ENCODE assay signal across 8 cellular contexts in the genomic region with DNA sequence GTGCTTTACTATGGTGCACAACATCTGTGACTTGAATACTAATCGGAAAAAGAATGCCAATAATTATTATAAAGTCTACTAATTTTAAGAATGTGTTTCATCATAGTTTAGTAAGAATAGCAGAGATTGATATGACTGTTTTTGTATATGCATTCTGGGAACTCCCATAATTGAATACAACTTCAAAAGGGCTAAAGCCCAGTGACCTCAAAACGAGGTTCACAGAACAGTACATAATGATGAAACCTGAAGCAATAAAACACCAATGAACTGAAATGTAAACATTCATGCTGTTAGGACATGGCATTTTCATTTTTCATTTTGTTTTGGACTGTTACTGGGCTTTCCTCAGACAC. TPM values are rescaled to one million over a fixed set of nuclear protein-coding genes. Genes with fewer than 3 reads are reported as not detected.
A peak's percentile ranks its signal among the peaks of the same experiment; 100 is the strongest.
DNase-seq lines count a peak whose midpoint lies in the region; ATAC-seq, FAIRE-seq and TF ChIP-seq lines count a peak whose summit lies in the region.

No MANE protein-coding gene starts in this region.

- H3K36me3 Mint-ChIP-seq in activated T-cell treated with anti-CD3 and anti-CD28 coated beads, Interleukin-2, amount 50 U/mL, for 72 hours (ENCODE audit: insufficient read depth in 2 of 2), result peaks cover 11 to 16% of the 10 kb centered on the region in 2 donors

- peak; percentile 44 to 53 for DNase-seq in activated T-cell treated with anti-CD3 and anti-CD28 coated beads, Interleukin-2, amount 50 U/mL, for 72 hours
- DNase-seq in activated T-cell treated with anti-CD3 and anti-CD28 coated beads, Interleukin-2, amount 50 U/mL, for 48 hours, result no peak
- DNase-seq in bronchial epithelial cell (ENCODE audit: low read depth) (peak; percentile 20), GF-D8 (lab: John Stamatoyannopoulos, UW) (no peak), NCI-H345 treated with DMSO at 0.1 percent for 48 hours (lab: John Stamatoyannopoulos, UW; ENCODE audit: unreplicated experiment) (no peak), SIG-M5 (lab: John Stamatoyannopoulos, UW) (no peak)

- peaks cover 27% of the 10 kb centered on the region for H3K4me1 Mint-ChIP-seq in activated T-cell treated with anti-CD3 and anti-CD28 coated beads, Interleukin-2, amount 50 U/mL, for 72 hours (ENCODE audit: low read depth)

- H3K36me3 ChIP-seq in KOPT-K1 (ENCODE audit: insufficient read depth, low read length) (no peaks in the 10 kb centered on the region), bronchial epithelial cell (ENCODE audit: control insufficient read depth, insufficient read depth, low read length) (no peaks in the 10 kb centered on the region), mesodermal cell (ENCODE audit: control insufficient read depth, insufficient read depth, low read length) (no peaks in the 10 kb centered on the region)

- peak overlapping the region; percentile 50 for H3K27ac ChIP-seq in KOPT-K1 (ENCODE audit: low read depth, low read length, poor library complexity, severe bottlenecking)
- no peak overlapping the region for H3K27ac ChIP-seq in mesodermal cell (ENCODE audit: low read depth, low read length, severe bottlenecking)

- WGBS in mesodermal cell (ENCODE audit: insufficient coverage in 2 of 2), 2 experiments, result 14% methylated on average over 1 of the region's 2 CpGs; no CpG with 5 or more reads in 1 of the 2 experiments

- peak overlapping the region; percentile 97 to 100 for H3K4me3 Mint-ChIP-seq in activated T-cell treated with anti-CD3 and anti-CD28 coated beads, Interleukin-2, amount 50 U/mL, for 72 hours

- FAIRE-seq in bronchial epithelial cell (lab: Jason Lieb, UNC), result no peak

- H3K4me3 ChIP-seq in bronchial epithelial cell (ENCODE audit: low read depth, low read length) (peak overlapping the region; percentile 83), mesodermal cell (ENCODE audit: extremely low read depth, insufficient read depth, low read length, poor library complexity, severe bottlenecking) (peak overlapping the region; percentile 72)

- H3K9me3 Mint-ChIP-seq in activated T-cell treated with anti-CD3 and anti-CD28 coated beads, Interleukin-2, amount 50 U/mL, for 72 hours, result no peaks in the 10 kb centered on the region

- peak; percentile 71 to 74 for ATAC-seq in activated T-cell treated with anti-CD3 and anti-CD28 coated beads, Interleukin-2, amount 50 U/mL, for 72 hours (replicated peaks in 1 of 2)

- peaks cover 12% of the 10 kb centered on the region for H3K4me1 ChIP-seq in mesodermal cell (ENCODE audit: control insufficient read depth, insufficient read depth, low read length, poor library complexity, severe bottlenecking)

- TF ChIP-seq CTCF in bronchial epithelial cell (IDR thresholded peaks at IDR 0.05; ENCODE audit: insufficient read depth, low read length, severe bottlenecking), result no peak

- peak overlapping the region; percentile 100 for H3K27ac Mint-ChIP-seq in activated T-cell treated with anti-CD3 and anti-CD28 coated beads, Interleukin-2, amount 50 U/mL, for 72 hours

- no peaks in the 10 kb centered on the region for H3K9me3 ChIP-seq in KOPT-K1 (ENCODE audit: insufficient read depth, low read length, poor library complexity, severe bottlenecking)
- H3K9me3 ChIP-seq in mesodermal cell (ENCODE audit: control insufficient read depth, low read length), result no peaks in the 10 kb centered on the region

- H3K27me3 Mint-ChIP-seq in activated T-cell treated with anti-CD3 and anti-CD28 coated beads, Interleukin-2, amount 50 U/mL, for 72 hours (ENCODE audit: low read depth), result no peaks in the 10 kb centered on the region

- H3K27me3 ChIP-seq in bronchial epithelial cell (ENCODE audit: control insufficient read depth, insufficient read depth, low read length), result no peaks in the 10 kb centered on the region

RNA-seq across cellular contexts. Expression of a gene that starts 0.7 kb away (rescaled TPM):
- 10 to 100 TPM; 39.7 to 56.2 TPM for total RNA-seq in activated T-cell treated with anti-CD3 and anti-CD28 coated beads, Interleukin-2, amount 50 U/mL, for 72 hours
- 14.5 and 16.9 TPM in 2 replicates for total RNA-seq in bronchial epithelial cell
- 5.1 TPM for polyA plus RNA-seq in mesodermal cell (2013, experiment 1 of 2)
- 4.6 TPM for polyA plus RNA-seq in mesodermal cell (2013, experiment 2 of 2)

Comparison
In these comparisons a context has a peak if more than half of its experiments do, and no peak if none do; other contexts are left out.
1. DNase-seq: peak in activated T-cell treated with anti-CD3 and anti-CD28 coated beads, Interleukin-2, amount 50 U/mL, for 72 hours (2 of 2) and bronchial epithelial cell (single experiment); none in activated T-cell treated with anti-CD3 and anti-CD28 coated beads, Interleukin-2, amount 50 U/mL, for 48 hours (0 of 2), GF-D8 (single experiment), NCI-H345 treated with DMSO at 0.1 percent for 48 hours (single experiment) and SIG-M5 (single experiment).